ENCODE assay signal across 10 cellular contexts in genomic region chr7:55133630-55134392, GRCh38.
A peak's percentile ranks its signal among the peaks of the same experiment; 100 is the strongest.
DNase-seq lines count a peak whose midpoint lies in the region; ATAC-seq and TF ChIP-seq lines count a peak whose summit lies in the region.
"Had no signal": no experiment of that assay in that cellular context is flagged by ENCODE, and none has a peak within 500 bp of the region (broad histone marks: within the 10 kb centered on the region; RNA-seq: fewer than 3 reads in every experiment).

No MANE protein-coding gene starts in this region.

- H3K9me3 ChIP-seq in cardiac muscle cell (ENCODE audit: low read depth) (no peaks in the 10 kb centered on the region), skeletal muscle tissue (ENCODE audit: control insufficient read depth in 3 of 3, low read length in 3 of 3) (no peaks in the 10 kb centered on the region)

- H3K9me3 Mint-ChIP-seq in GM23338, result no peaks in the 10 kb centered on the region
- H3K9me3 Mint-ChIP-seq: type B pancreatic cell had no signal

- H3K4me3 Mint-ChIP-seq in GM23338, result no peak overlapping the region
- H3K4me3 Mint-ChIP-seq: type B pancreatic cell had no signal

- H3K79me2 ChIP-seq in GM23338 (replicated peaks; ENCODE audit: insufficient read depth), result no peaks in the 10 kb centered on the region

- H3K4me2 ChIP-seq in GM23338, result no peak overlapping the region

- peak overlapping the region in 2 of 3 donors; percentile 15 to 25 for H3K9ac ChIP-seq in skeletal muscle tissue (ENCODE audit: low read depth in 1 of 3, low read length in 3 of 3)

- DNase-seq in GM23338 (ENCODE audit: low spot score) (no peak), cardiac muscle cell (ENCODE audit: low read depth in 1 of 2, low spot score in 1 of 2) (peak; percentile 20 to 97), T-helper 9 cell (no peak)
- DNase-seq: activated CD8-positive, alpha-beta memory T cell treated with anti-CD3 and anti-CD28 coated beads, Interleukin-2, amount 50 U/mL, for 4 hours had no signal

- no peaks in the 10 kb centered on the region; the same call in 2 of the 3 replicates for H3K36me3 Mint-ChIP-seq in GM23338 (ENCODE audit: low read depth)

- no peaks in the 10 kb centered on the region for H3K27me3 ChIP-seq in GM23338 (ENCODE audit: insufficient read depth)
- no peaks in the 10 kb centered on the region for H3K27me3 ChIP-seq in cardiac muscle cell
- H3K27me3 ChIP-seq in skeletal muscle tissue (ENCODE audit: control insufficient read depth in 3 of 3, insufficient read depth in 3 of 3, low read length in 3 of 3), result no peaks in the 10 kb centered on the region

- no peak overlapping the region for H2AFZ ChIP-seq in GM23338

- peak in 1 of 2 experiments; percentile 23; a peak in 1 of 4 replicates for TF ChIP-seq CTCF in GM23338 (conservative IDR thresholded peaks at IDR 0.05; ENCODE audit: low read depth in 2 of 2)
- TF ChIP-seq CTCF in WI38 (IDR thresholded peaks at IDR 0.05; ENCODE audit: low read depth, low read length), result no peak
- TF ChIP-seq CTCF in cardiac muscle cell (IDR thresholded peaks at IDR 0.05; ENCODE audit: low read depth, low read length), result no peak

- no peak overlapping the region for H3K27ac ChIP-seq in GM23338 (ENCODE audit: low read depth)
- no peak overlapping the region for H3K27ac ChIP-seq in cardiac muscle cell
- H3K27ac ChIP-seq in skeletal muscle tissue (ENCODE audit: low read depth, low read length), result peak overlapping the region; percentile 87

- H3K9me2 ChIP-seq in GM23338 (ENCODE audit: insufficient read depth), result no peaks in the 10 kb centered on the region

- peaks cover 2% of the 10 kb centered on the region for H3K27me3 Mint-ChIP-seq in GM23338 (ENCODE audit: insufficient read depth, low read depth, poor library complexity)
- H3K27me3 Mint-ChIP-seq: type B pancreatic cell had no signal

- H3F3A ChIP-seq in GM23338 (replicated peaks; ENCODE audit: low read depth), result no peaks in the 10 kb centered on the region

- peak overlapping the region; percentile 15; the same call in 1 of the 2 replicates for H3K27ac Mint-ChIP-seq in GM23338

- H3K36me3 ChIP-seq in GM23338 (ENCODE audit: insufficient read depth), result no peaks in the 10 kb centered on the region
- no peaks in the 10 kb centered on the region for H3K36me3 ChIP-seq in cardiac muscle cell
- no peaks in the 10 kb centered on the region for H3K36me3 ChIP-seq in skeletal muscle tissue (ENCODE audit: control insufficient read depth in 3 of 3, insufficient read depth in 3 of 3, low read length in 3 of 3)

- H3K4me3 ChIP-seq in GM23338 (no peak overlapping the region), WI38 (ENCODE audit: low read depth, low read length) (peak overlapping the region; percentile 48), cardiac muscle cell (no peak overlapping the region), skeletal muscle tissue (ENCODE audit: low read length in 3 of 3) (no peak overlapping the region)

- peaks cover 27% of the 10 kb centered on the region for H3K4me1 Mint-ChIP-seq in GM23338

- no peaks in the 10 kb centered on the region for H4K20me1 ChIP-seq in GM23338 (replicated peaks; ENCODE audit: insufficient read depth)

- ATAC-seq in GM23338, result peak; percentile 60
- ATAC-seq in HG02678 (IDR thresholded peaks at IDR 0.05; ENCODE audit: unreplicated experiment), result no peak
- ATAC-seq in HG02885 (IDR thresholded peaks at IDR 0.05; ENCODE audit: poor library complexity, unreplicated experiment), result no peak
- no peak for ATAC-seq in GM18502 (IDR thresholded peaks at IDR 0.05; ENCODE audit: poor library complexity, unreplicated experiment)

- H3K4me1 ChIP-seq in GM23338 (ENCODE audit: insufficient read depth) (peaks cover 16% of the 10 kb centered on the region), cardiac muscle cell (ENCODE audit: low read depth) (no peaks in the 10 kb centered on the region), skeletal muscle tissue (ENCODE audit: control insufficient read depth in 3 of 3, insufficient read depth in 3 of 3, low read length in 3 of 3) (peaks cover 44 to 52% (median 46%) of the 10 kb centered on the region in 3 donors)

TF ChIP-seq in GM23338, 12 proteins besides CTCF, POLR2A, EP300 and RAD21 (continues in another document):
- TF ChIP-seq, protein P1, sequence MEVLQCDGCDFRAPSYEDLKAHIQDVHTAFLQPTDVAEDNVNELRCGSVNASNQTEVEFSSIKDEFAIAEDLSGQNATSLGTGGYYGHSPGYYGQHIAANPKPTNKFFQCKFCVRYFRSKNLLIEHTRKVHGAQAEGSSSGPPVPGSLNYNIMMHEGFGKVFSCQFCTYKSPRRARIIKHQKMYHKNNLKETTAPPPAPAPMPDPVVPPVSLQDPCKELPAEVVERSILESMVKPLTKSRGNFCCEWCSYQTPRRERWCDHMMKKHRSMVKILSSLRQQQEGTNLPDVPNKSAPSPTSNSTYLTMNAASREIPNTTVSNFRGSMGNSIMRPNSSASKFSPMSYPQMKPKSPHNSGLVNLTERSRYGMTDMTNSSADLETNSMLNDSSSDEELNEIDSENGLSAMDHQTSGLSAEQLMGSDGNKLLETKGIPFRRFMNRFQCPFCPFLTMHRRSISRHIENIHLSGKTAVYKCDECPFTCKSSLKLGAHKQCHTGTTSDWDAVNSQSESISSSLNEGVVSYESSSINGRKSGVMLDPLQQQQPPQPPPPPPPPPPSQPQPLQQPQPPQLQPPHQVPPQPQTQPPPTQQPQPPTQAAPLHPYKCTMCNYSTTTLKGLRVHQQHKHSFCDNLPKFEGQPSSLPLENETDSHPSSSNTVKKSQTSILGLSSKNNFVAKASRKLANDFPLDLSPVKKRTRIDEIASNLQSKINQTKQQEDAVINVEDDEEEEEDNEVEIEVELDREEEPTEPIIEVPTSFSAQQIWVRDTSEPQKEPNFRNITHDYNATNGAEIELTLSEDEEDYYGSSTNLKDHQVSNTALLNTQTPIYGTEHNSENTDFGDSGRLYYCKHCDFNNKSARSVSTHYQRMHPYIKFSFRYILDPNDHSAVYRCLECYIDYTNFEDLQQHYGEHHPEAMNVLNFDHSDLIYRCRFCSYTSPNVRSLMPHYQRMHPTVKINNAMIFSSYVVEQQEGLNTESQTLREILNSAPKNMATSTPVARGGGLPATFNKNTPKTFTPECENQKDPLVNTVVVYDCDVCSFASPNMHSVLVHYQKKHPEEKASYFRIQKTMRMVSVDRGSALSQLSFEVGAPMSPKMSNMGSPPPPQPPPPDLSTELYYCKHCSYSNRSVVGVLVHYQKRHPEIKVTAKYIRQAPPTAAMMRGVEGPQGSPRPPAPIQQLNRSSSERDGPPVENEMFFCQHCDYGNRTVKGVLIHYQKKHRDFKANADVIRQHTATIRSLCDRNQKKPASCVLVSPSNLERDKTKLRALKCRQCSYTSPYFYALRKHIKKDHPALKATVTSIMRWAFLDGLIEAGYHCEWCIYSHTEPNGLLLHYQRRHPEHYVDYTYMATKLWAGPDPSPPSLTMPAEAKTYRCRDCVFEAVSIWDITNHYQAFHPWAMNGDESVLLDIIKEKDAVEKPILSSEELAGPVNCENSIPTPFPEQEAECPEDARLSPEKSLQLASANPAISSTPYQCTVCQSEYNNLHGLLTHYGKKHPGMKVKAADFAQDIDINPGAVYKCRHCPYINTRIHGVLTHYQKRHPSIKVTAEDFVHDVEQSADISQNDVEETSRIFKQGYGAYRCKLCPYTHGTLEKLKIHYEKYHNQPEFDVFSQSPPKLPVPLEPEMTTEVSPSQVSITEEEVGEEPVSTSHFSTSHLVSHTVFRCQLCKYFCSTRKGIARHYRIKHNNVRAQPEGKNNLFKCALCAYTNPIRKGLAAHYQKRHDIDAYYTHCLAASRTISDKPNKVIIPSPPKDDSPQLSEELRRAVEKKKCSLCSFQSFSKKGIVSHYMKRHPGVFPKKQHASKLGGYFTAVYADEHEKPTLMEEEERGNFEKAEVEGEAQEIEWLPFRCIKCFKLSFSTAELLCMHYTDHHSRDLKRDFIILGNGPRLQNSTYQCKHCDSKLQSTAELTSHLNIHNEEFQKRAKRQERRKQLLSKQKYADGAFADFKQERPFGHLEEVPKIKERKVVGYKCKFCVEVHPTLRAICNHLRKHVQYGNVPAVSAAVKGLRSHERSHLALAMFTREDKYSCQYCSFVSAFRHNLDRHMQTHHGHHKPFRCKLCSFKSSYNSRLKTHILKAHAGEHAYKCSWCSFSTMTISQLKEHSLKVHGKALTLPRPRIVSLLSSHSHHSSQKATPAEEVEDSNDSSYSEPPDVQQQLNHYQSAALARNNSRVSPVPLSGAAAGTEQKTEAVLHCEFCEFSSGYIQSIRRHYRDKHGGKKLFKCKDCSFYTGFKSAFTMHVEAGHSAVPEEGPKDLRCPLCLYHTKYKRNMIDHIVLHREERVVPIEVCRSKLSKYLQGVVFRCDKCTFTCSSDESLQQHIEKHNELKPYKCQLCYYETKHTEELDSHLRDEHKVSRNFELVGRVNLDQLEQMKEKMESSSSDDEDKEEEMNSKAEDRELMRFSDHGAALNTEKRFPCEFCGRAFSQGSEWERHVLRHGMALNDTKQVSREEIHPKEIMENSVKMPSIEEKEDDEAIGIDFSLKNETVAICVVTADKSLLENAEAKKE (CRISPR knock-in tag; IDR thresholded peaks at IDR 0.05), result no peak
- no peak for TF ChIP-seq NANOG (IDR thresholded peaks at IDR 0.05; ENCODE audit: borderline replicate concordance)
- TF ChIP-seq JUNB (IDR thresholded peaks at IDR 0.05; ENCODE audit: unreplicated experiment), result no peak
- no peak for TF ChIP-seq POLR2AphosphoS5 (IDR thresholded peaks at IDR 0.05; ENCODE audit: low read depth)
- TF ChIP-seq, protein P2, sequence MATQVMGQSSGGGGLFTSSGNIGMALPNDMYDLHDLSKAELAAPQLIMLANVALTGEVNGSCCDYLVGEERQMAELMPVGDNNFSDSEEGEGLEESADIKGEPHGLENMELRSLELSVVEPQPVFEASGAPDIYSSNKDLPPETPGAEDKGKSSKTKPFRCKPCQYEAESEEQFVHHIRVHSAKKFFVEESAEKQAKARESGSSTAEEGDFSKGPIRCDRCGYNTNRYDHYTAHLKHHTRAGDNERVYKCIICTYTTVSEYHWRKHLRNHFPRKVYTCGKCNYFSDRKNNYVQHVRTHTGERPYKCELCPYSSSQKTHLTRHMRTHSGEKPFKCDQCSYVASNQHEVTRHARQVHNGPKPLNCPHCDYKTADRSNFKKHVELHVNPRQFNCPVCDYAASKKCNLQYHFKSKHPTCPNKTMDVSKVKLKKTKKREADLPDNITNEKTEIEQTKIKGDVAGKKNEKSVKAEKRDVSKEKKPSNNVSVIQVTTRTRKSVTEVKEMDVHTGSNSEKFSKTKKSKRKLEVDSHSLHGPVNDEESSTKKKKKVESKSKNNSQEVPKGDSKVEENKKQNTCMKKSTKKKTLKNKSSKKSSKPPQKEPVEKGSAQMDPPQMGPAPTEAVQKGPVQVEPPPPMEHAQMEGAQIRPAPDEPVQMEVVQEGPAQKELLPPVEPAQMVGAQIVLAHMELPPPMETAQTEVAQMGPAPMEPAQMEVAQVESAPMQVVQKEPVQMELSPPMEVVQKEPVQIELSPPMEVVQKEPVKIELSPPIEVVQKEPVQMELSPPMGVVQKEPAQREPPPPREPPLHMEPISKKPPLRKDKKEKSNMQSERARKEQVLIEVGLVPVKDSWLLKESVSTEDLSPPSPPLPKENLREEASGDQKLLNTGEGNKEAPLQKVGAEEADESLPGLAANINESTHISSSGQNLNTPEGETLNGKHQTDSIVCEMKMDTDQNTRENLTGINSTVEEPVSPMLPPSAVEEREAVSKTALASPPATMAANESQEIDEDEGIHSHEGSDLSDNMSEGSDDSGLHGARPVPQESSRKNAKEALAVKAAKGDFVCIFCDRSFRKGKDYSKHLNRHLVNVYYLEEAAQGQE (IDR thresholded peaks at IDR 0.05; ENCODE audit: unreplicated experiment), result no peak

Comparison
In these comparisons a context has a peak if more than half of its experiments do, and no peak if none do; other contexts are left out.
1. DNase-seq: peak in cardiac muscle cell (2 of 2); none in GM23338 (single experiment) and T-helper 9 cell (single experiment).